ENCODE assay signal across 7 cellular contexts in the genomic region with DNA sequence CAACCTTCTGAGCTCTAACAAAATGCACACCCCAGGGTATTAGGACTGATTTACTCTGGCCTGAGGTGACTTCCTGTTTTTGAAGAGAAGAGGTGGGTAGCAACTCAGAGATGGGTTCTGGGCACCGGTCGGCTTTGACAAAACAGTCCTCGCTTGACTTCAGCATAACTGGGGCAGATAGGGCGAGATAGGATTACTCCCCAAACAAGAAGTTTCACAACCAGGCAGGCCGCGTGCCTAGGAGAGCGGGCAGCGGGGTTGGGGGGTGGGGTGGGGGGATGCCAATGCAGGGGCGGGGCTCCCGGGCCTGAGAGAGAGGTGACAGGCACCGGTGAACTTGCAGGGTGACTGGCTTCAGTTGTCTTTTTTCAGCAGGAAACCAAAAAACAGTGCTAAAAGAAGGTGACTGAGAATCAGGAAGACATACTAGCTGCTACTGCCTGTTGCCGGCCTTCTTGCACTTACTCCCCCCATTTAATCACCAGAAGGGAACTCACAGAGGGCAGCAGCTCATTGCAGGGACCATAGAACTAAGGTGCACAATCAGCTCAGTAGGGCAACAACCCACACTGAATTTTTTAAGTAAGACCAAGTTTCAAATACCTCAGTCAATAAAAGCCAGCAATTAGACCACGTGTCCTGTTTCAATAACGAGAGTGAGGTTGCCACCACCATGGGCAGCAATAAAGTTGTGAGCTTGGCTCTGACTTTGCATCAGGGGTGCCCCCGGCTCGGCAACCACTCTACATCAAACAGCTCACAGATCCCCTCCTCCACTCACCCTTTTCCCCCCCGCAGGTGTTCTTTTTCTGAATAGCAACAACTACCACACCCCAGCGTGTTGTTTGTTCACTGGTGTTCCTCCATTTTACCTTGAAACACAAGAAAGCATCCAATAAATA. TPM values are rescaled to one million over a fixed set of nuclear protein-coding genes. Genes with fewer than 3 reads are reported as not detected.
DNase-seq lines count a peak whose midpoint lies in the region; ATAC-seq and TF ChIP-seq lines count a peak whose summit lies in the region.

No MANE protein-coding gene starts in this region.

- H3K9me3 Mint-ChIP-seq in natural killer cell: no peaks in the 10 kb centered on the region

- intact Hi-C loops in natural killer cell (cut with micrococcal nuclease) (loop anchor here (1.0 kb wide), 4 partner anchors 73 to 300 kb away; no protein-coding TSS in a partner anchor), testis (cut with DNase I; ENCODE audit: low total_unique reads) (no loop called here), heart left ventricle (cut with DNase I) (loop anchor here in 9 of 10 donors (5.0 to 10.0 kb wide), 10 partner anchors 62 to 292 kb away; no protein-coding TSS in a partner anchor)

- H3K4me3 ChIP-seq in testis (no peak overlapping the region), heart left ventricle (no peak overlapping the region)

- H3K36me3 ChIP-seq in testis (ENCODE audit: low read depth, missing control alignments) (no peaks in the 10 kb centered on the region), heart left ventricle (no peaks in the 10 kb centered on the region)

- H3K27ac ChIP-seq in testis: no peak overlapping the region
- H3K27ac ChIP-seq in heart left ventricle: peak overlapping the region in 1 of 12 donors; percentile 81

- H3K4me1 ChIP-seq in testis (no peaks in the 10 kb centered on the region), heart left ventricle (peaks cover 0 to 76% (median 14%) of the 10 kb centered on the region in 12 donors)

- no peaks in the 10 kb centered on the region for H3K36me3 Mint-ChIP-seq in natural killer cell

- ATAC-seq in GM19467 (IDR thresholded peaks at IDR 0.05; ENCODE audit: unreplicated experiment) (peak; percentile 41), natural killer cell (peak; percentile 68 to 82 (median 73)), heart left ventricle (no peak)

- H3K27ac Mint-ChIP-seq in natural killer cell: peak overlapping the region; percentile 93 to 97

- H3K27me3 ChIP-seq in testis: no peaks in the 10 kb centered on the region
- no peaks in the 10 kb centered on the region for H3K27me3 ChIP-seq in heart left ventricle

- H3K4me1 Mint-ChIP-seq in natural killer cell: peaks cover 72 to 77% of the 10 kb centered on the region in 2 donors

- 86 to 92% methylated on average over 18 of the region's 18 CpGs for WGBS in testis, 2 donors
- 79 to 91% (median 90%) methylated on average over 18 of the region's 18 CpGs for WGBS in heart left ventricle, 4 donors

- no peaks in the 10 kb centered on the region for H3K27me3 Mint-ChIP-seq in natural killer cell (ENCODE audit: low read depth in 2 of 2)

- H3K4me3 Mint-ChIP-seq in natural killer cell: peak overlapping the region; percentile 78

- DNase-seq in KBM-7: peak; percentile 39
- DNase-seq in activated CD8-positive, alpha-beta memory T cell treated with anti-CD3 and anti-CD28 coated beads, Interleukin-2, amount 50 U/mL, for 4 hours: peak; percentile 52
- DNase-seq in natural killer cell: peak; percentile 57
- DNase-seq in NCI-H524 treated with DMSO at 0.1 percent for 48 hours (lab: John Stamatoyannopoulos, UW): no peak
- DNase-seq in testis: no peak
- DNase-seq in heart left ventricle: no peak

- TF ChIP-seq POLR2A in testis (IDR thresholded peaks at IDR 0.05): no peak
- no peak for TF ChIP-seq POLR2A in heart left ventricle (IDR thresholded peaks at IDR 0.05)

- H3K9me3 ChIP-seq in testis (no peaks in the 10 kb centered on the region), heart left ventricle (no peaks in the 10 kb centered on the region)

- in situ Hi-C loops in KBM-7 (cut with MboI; ENCODE audit: low pct_unique_long_range_greater_than_20kb, low sequenced_read_pairs): loop anchor here (25.0 kb wide), 1 partner anchor 437 kb away; no protein-coding TSS in a partner anchor

- TF ChIP-seq CTCF in natural killer cell (IDR thresholded peaks at IDR 0.05) (no peak), testis (IDR thresholded peaks at IDR 0.05) (no peak), heart left ventricle (IDR thresholded peaks at IDR 0.05) (no peak)

RNA-seq across cellular contexts. Expression of a gene that starts 37.2 kb away (rescaled TPM):
- total RNA-seq in natural killer cell (100 to 1,000 TPM; 532 to 684 (median 589) TPM), testis (10 to 100 TPM; 15.1 to 15.3 TPM), heart left ventricle (100 to 1,000 TPM in 1 of 9 donors, 10 to 100 TPM in 8; 39.3 to 101 (median 45.9) TPM)
- polyA plus RNA-seq in testis (ENCODE audit: insufficient read depth, low read depth, low replicate concordance) (21.1 TPM), heart left ventricle (10 to 100 TPM; 18.4 to 37.0 TPM)

Comparison
In these comparisons a context has a peak if more than half of its experiments do, and no peak if none do; other contexts are left out.
1. ATAC-seq: peak in GM19467 (single experiment) and natural killer cell (3 of 3); none in heart left ventricle (0 of 4).
2. DNase-seq: peak in KBM-7 (single experiment), activated CD8-positive, alpha-beta memory T cell treated with anti-CD3 and anti-CD28 coated beads, Interleukin-2, amount 50 U/mL, for 4 hours (single experiment) and natural killer cell (single experiment); none in NCI-H524 treated with DMSO at 0.1 percent for 48 hours (single experiment), testis (single experiment) and heart left ventricle (0 of 5).
3. RNA of a gene that starts 37.2 kb away (total RNA-seq): 532 to 684 TPM in natural killer cell; 39.3 to 101 TPM in heart left ventricle and 15.1 to 15.3 TPM in testis; every median in the first group is over 4 times any median in the second.